In genomic region chr5:149636861-149637246, GRCh38 we compare ENCODE assay signal across 9 cellular contexts. TPM values are rescaled to one million over a fixed set of nuclear protein-coding genes. Genes with fewer than 3 reads are reported as not detected.
DNase-seq lines count a peak whose midpoint lies in the region; ATAC-seq and TF ChIP-seq lines count a peak whose summit lies in the region.
"Had no signal": no experiment of that assay in that cellular context is flagged by ENCODE, and none has a peak within 500 bp of the region (broad histone marks: within the 10 kb centered on the region; RNA-seq: fewer than 3 reads in every experiment).

No MANE protein-coding gene starts in this region.

- no peak overlapping the region for H3K9ac ChIP-seq in OCI-LY1 (ENCODE audit: low read length)

- H3K27ac ChIP-seq in OCI-LY1 (ENCODE audit: low read depth, low read length, poor library complexity, severe bottlenecking) (no peak overlapping the region), ascending aorta (no peak overlapping the region), right atrium auricular region (no peak overlapping the region), prostate gland (no peak overlapping the region)

- H3K4me1 ChIP-seq in OCI-LY1 (ENCODE audit: insufficient read depth, low read length, severe bottlenecking) (peaks cover 17% of the 10 kb centered on the region), ascending aorta (no peaks in the 10 kb centered on the region), right atrium auricular region (peaks cover 0 to 36% of the 10 kb centered on the region in 2 donors), prostate gland (replicated peaks) (peaks cover 6% of the 10 kb centered on the region)

- peak; percentile 98 for TF ChIP-seq CTCF in OCI-LY1 (IDR thresholded peaks at IDR 0.05; ENCODE audit: low read length)
- TF ChIP-seq CTCF in ascending aorta (IDR thresholded peaks at IDR 0.05), result peak; percentile 55 to 73 (median 72)
- TF ChIP-seq CTCF in right atrium auricular region (IDR thresholded peaks at IDR 0.05), result peak; percentile 39 to 79
- peak; percentile 54 to 93 (median 76) for TF ChIP-seq CTCF in prostate gland (IDR thresholded peaks at IDR 0.05)

- H3K27me3 ChIP-seq in OCI-LY1 (ENCODE audit: insufficient read depth, low read length), result no peaks in the 10 kb centered on the region; the same call in 1 of the 2 replicates
- no peaks in the 10 kb centered on the region for H3K27me3 ChIP-seq in ascending aorta
- no peaks in the 10 kb centered on the region for H3K27me3 ChIP-seq in right atrium auricular region
- H3K27me3 ChIP-seq in prostate gland (replicated peaks; ENCODE audit: insufficient read depth), result no peaks in the 10 kb centered on the region

- H3K4me2 ChIP-seq in OCI-LY1 (ENCODE audit: low read length), result no peak overlapping the region

- no peak overlapping the region for H2AFZ ChIP-seq in OCI-LY1 (ENCODE audit: low read length)

- no peak for ATAC-seq in HG03139 (IDR thresholded peaks at IDR 0.05; ENCODE audit: unreplicated experiment)

- H4K20me1 ChIP-seq in OCI-LY1 (ENCODE audit: insufficient read depth, low read length), result no peaks in the 10 kb centered on the region

- H3K9me3 ChIP-seq in OCI-LY1 (ENCODE audit: low read length) (no peaks in the 10 kb centered on the region), ascending aorta (no peaks in the 10 kb centered on the region), right atrium auricular region (no peaks in the 10 kb centered on the region), prostate gland (no peaks in the 10 kb centered on the region)

- H3K4me3 ChIP-seq in OCI-LY1 (ENCODE audit: low read depth, low read length, poor library complexity, severe bottlenecking), result no peak overlapping the region
- no peak overlapping the region for H3K4me3 ChIP-seq in ascending aorta
- no peak overlapping the region for H3K4me3 ChIP-seq in right atrium auricular region
- H3K4me3 ChIP-seq in prostate gland, result no peak overlapping the region

- H3K79me2 ChIP-seq in OCI-LY1 (ENCODE audit: insufficient read depth, low read length), result no peaks in the 10 kb centered on the region

- no peaks in the 10 kb centered on the region for H3F3A ChIP-seq in OCI-LY1 (ENCODE audit: insufficient read depth, low read length)

- no peaks in the 10 kb centered on the region for H3K9me2 ChIP-seq in OCI-LY1 (ENCODE audit: low read depth, low read length)

- peak; percentile 33 for DNase-seq in stimulated activated CD8-positive, alpha-beta memory T cell treated with anti-CD3 and anti-CD28 coated beads, Interleukin-12 subunit alpha, Interleukin-12 subunit beta, amount 100 ng/mL, for 4 hours (ENCODE audit: low read depth)
- DNase-seq in stimulated activated CD8-positive, alpha-beta memory T cell treated with anti-CD3 and anti-CD28 coated beads, Interleukin-4, amount 100 ng/mL, for 48 hours, result no peak
- DNase-seq in HPDE6-E6E7 (ENCODE audit: extremely low spot score) (peak; percentile 55), ascending aorta (ENCODE audit: low spot score in 2 of 2) (no peak), right atrium auricular region (ENCODE audit: low spot score) (no peak), prostate gland (ENCODE audit: low spot score) (peak; percentile 70)

- WGBS in prostate gland, result 37% methylated on average over 6 of the region's 6 CpGs

- H3K36me3 ChIP-seq in OCI-LY1 (ENCODE audit: insufficient read depth, low read length) (no peaks in the 10 kb centered on the region), ascending aorta (no peaks in the 10 kb centered on the region), right atrium auricular region (no peaks in the 10 kb centered on the region), prostate gland (no peaks in the 10 kb centered on the region)

- no peak for TF ChIP-seq POLR2A in prostate gland (IDR thresholded peaks at IDR 0.05)

- intact Hi-C loops in ascending aorta (cut with DNase I) (loop anchor here (1.0 to 5.0 kb wide), 2 partner anchors 191 to 355 kb away; no protein-coding TSS in a partner anchor), prostate gland (cut with DNase I) (loop anchor here (2.0 to 5.0 kb wide), 3 partner anchors 216 to 355 kb away; partner anchors contain the start of gene SLC26A2)

RNA-seq across cellular contexts. Expression of gene ARHGEF37, which starts 55.6 kb away (rescaled TPM):
- total RNA-seq in ascending aorta (13.4 TPM), right atrium auricular region (10 to 100 TPM; 11.0 to 13.7 TPM), prostate gland (10 to 100 TPM; 50.4 to 61.1 TPM)
- total RNA-seq: mononuclear cell had no signal

Comparison
In these comparisons a context has a peak if more than half of its experiments do, and no peak if none do; other contexts are left out.
1. DNase-seq: peak in stimulated activated CD8-positive, alpha-beta memory T cell treated with anti-CD3 and anti-CD28 coated beads, Interleukin-12 subunit alpha, Interleukin-12 subunit beta, amount 100 ng/mL, for 4 hours (single experiment), HPDE6-E6E7 (single experiment) and prostate gland (single experiment); none in stimulated activated CD8-positive, alpha-beta memory T cell treated with anti-CD3 and anti-CD28 coated beads, Interleukin-4, amount 100 ng/mL, for 48 hours (single experiment), ascending aorta (0 of 2) and right atrium auricular region (single experiment).
2. Peak in every context shown above with its lines, with median percentiles within 50 percentile points of each other: CTCF ChIP-seq.